In the genomic region with DNA sequence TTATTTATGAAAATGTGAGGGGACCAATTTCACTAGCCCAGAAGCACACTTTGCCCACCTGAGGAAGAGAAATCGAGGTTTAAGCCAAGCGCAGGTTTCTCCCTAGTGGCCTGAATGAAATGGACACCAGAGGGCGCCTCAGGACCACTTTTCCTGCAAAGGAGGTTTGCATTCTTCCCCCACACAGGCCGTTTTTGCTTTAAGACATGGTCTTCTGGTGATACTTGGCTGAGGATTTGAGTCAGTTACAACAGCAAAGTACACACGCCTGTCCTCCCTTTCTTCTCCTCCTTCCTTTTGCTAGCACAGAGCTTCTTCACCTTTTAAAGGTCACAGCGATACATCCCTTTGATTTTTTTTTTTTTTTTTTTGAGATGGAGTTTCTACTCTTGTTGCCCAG, we compare ENCODE assay signal across 8 cellular contexts. TPM values are rescaled to one million over a fixed set of nuclear protein-coding genes. Genes with fewer than 3 reads are reported as not detected.
DNase-seq lines count a peak whose midpoint lies in the region; ATAC-seq and TF ChIP-seq lines count a peak whose summit lies in the region.

No MANE protein-coding gene starts in this region.

- H3K4me2 ChIP-seq in neuronal stem cell (ENCODE audit: insufficient read depth, low read length, poor library complexity, severe bottlenecking) = no peak overlapping the region

- H3K27ac ChIP-seq in Panc1 (ENCODE audit: low read length) (no peak overlapping the region), neuronal stem cell (replicated peaks; ENCODE audit: low read length) (no peak overlapping the region), stomach (no peak overlapping the region)

- no peak overlapping the region for H3K4me3 Mint-ChIP-seq in activated T-cell treated with anti-CD3 and anti-CD28 coated beads, Interleukin-2, amount 50 U/mL, for 72 hours

- H2BK120ac ChIP-seq in neuronal stem cell (ENCODE audit: low read depth, low read length) = no peak overlapping the region

- H3K9me3 Mint-ChIP-seq in activated T-cell treated with anti-CD3 and anti-CD28 coated beads, Interleukin-2, amount 50 U/mL, for 72 hours = no peaks in the 10 kb centered on the region

- H3K14ac ChIP-seq in neuronal stem cell (ENCODE audit: low read length) = no peak overlapping the region

- TF ChIP-seq CTCF in Panc1 (IDR thresholded peaks at IDR 0.05) = peak; percentile 91
- peak; percentile 94 for TF ChIP-seq CTCF in fibroblast of pulmonary artery (IDR thresholded peaks at IDR 0.05; ENCODE audit: low read length, missing control alignments)
- peak in 6 of 7 experiments; percentile 26 to 91 (median 83) for TF ChIP-seq CTCF in stomach (IDR thresholded peaks at IDR 0.05)

- H3K36me3 ChIP-seq in Panc1 (ENCODE audit: control insufficient read depth, insufficient read depth, low read length) (no peaks in the 10 kb centered on the region), neuronal stem cell (replicated peaks in 1 of 2; ENCODE audit: control insufficient read depth in 2 of 2, insufficient read depth in 2 of 2, low read length in 2 of 2) (peaks cover 4 to 17% of the 10 kb centered on the region in 2 donors), stomach (peaks cover 8 to 28% (median 22%) of the 10 kb centered on the region in 4 donors)

- H3K4me3 ChIP-seq in Panc1 (ENCODE audit: low read depth in 2 of 2, low read length in 2 of 2) (no peak overlapping the region), fibroblast of pulmonary artery (replicated peaks; ENCODE audit: low read depth, low read length) (no peak overlapping the region), neuronal stem cell (ENCODE audit: low read length in 2 of 2) (no peak overlapping the region), stomach (no peak overlapping the region)

- no peak for TF ChIP-seq POLR2A in stomach (IDR thresholded peaks at IDR 0.05)

- POLR2A ChIA-PET in Panc1 (lab: Charles Lee) = no interaction called here

- ATAC-seq in Panc1 (peak; percentile 84), HG02610 (IDR thresholded peaks at IDR 0.05; ENCODE audit: unreplicated experiment) (no peak)
- ATAC-seq in activated T-cell treated with anti-CD3 and anti-CD28 coated beads, Interleukin-2, amount 50 U/mL, for 72 hours (replicated peaks in 1 of 2) = peak; percentile 72 to 80

- no peak overlapping the region for H3K4ac ChIP-seq in neuronal stem cell (ENCODE audit: low read length)

- no peaks in the 10 kb centered on the region for H3K4me1 ChIP-seq in Panc1 (ENCODE audit: control insufficient read depth, insufficient read depth, low read length)
- H3K4me1 ChIP-seq in neuronal stem cell (ENCODE audit: control insufficient read depth in 2 of 2, insufficient read depth in 1 of 2, low read depth in 1 of 2, low read length in 2 of 2) = peaks cover 0 to 1% of the 10 kb centered on the region in 2 donors
- H3K4me1 ChIP-seq in stomach = peaks cover 0 to 5% (median 2%) of the 10 kb centered on the region in 4 donors

- peak; percentile 19 for DNase-seq in DMS 273 treated with DMSO at 0.1 percent for 48 hours (lab: John Stamatoyannopoulos, UW)
- DNase-seq in KG1 (lab: John Stamatoyannopoulos, UW) = peak; percentile 21
- peak; percentile 64 for DNase-seq in Panc1 (ENCODE audit: low read depth, low spot score)
- peak; percentile 82 to 83 for DNase-seq in activated T-cell treated with anti-CD3 and anti-CD28 coated beads, Interleukin-2, amount 50 U/mL, for 72 hours
- peak; percentile 89 for DNase-seq in fibroblast of pulmonary artery (ENCODE audit: low read depth)
- peak; percentile 79 for DNase-seq in neuronal stem cell (ENCODE audit: low spot score)
- peak; percentile 85 for DNase-seq in stomach

- H3K4me1 Mint-ChIP-seq in activated T-cell treated with anti-CD3 and anti-CD28 coated beads, Interleukin-2, amount 50 U/mL, for 72 hours (ENCODE audit: low read depth) = peaks cover 7% of the 10 kb centered on the region

- H3K27me3 Mint-ChIP-seq in activated T-cell treated with anti-CD3 and anti-CD28 coated beads, Interleukin-2, amount 50 U/mL, for 72 hours (ENCODE audit: low read depth) = no peaks in the 10 kb centered on the region

- H3K9me3 ChIP-seq in Panc1 (ENCODE audit: control insufficient read depth, insufficient read depth, low read depth, low read length) (no peaks in the 10 kb centered on the region), neuronal stem cell (replicated peaks in 1 of 2; ENCODE audit: control insufficient read depth in 2 of 2, insufficient read depth in 1 of 2, low read depth in 1 of 2, low read length in 2 of 2) (no peaks in the 10 kb centered on the region), stomach (no peaks in the 10 kb centered on the region)

- in situ Hi-C loops in Panc1 (cut with HindIII; ENCODE audit: low pct_unique_long_range_greater_than_20kb, low sequenced_read_pairs) = no loop called here

- H3K9ac ChIP-seq in neuronal stem cell (ENCODE audit: low read depth, low read length, poor library complexity) = no peak overlapping the region

- peaks cover 2% of the 10 kb centered on the region for H3K79me1 ChIP-seq in neuronal stem cell (ENCODE audit: low read depth, low read length)

- no peak overlapping the region for H2BK12ac ChIP-seq in neuronal stem cell (ENCODE audit: low read length)

- no peak overlapping the region for H2BK5ac ChIP-seq in neuronal stem cell (ENCODE audit: low read length)

- H2BK15ac ChIP-seq in neuronal stem cell (ENCODE audit: low read length) = no peak overlapping the region

- intact Hi-C loops in Panc1 (cut with micrococcal nuclease; ENCODE audit: unreplicated experiment) = loop anchor here (2.0 to 5.0 kb wide), 3 partner anchors 235 to 574 kb away; no protein-coding TSS in a partner anchor
- intact Hi-C loops in stomach (cut with DNase I; ENCODE audit: low total_unique reads) = loop anchor here (5.0 to 10.0 kb wide), 3 partner anchors 234 to 577 kb away; no protein-coding TSS in a partner anchor

- peak overlapping the region; percentile 34 for H3K27ac Mint-ChIP-seq in activated T-cell treated with anti-CD3 and anti-CD28 coated beads, Interleukin-2, amount 50 U/mL, for 72 hours

- CTCF ChIA-PET in Panc1 (lab: Charles Lee) = interaction anchor here (0.9 to 1.2 kb wide), 3 partner anchors 56 to 233 kb away, joined by 3 to 4 read pairs (median 3); no protein-coding TSS in a partner anchor

- no peak overlapping the region for H2AK5ac ChIP-seq in neuronal stem cell (ENCODE audit: low read depth, low read length)

- H3K18ac ChIP-seq in neuronal stem cell (ENCODE audit: low read length) = no peak overlapping the region

- no peak overlapping the region for H3K23ac ChIP-seq in neuronal stem cell (ENCODE audit: low read depth, low read length, poor library complexity)

- no peaks in the 10 kb centered on the region for H3K27me3 ChIP-seq in Panc1 (ENCODE audit: control insufficient read depth, insufficient read depth, low read length)
- H3K27me3 ChIP-seq in neuronal stem cell (ENCODE audit: control insufficient read depth in 3 of 3, insufficient read depth in 3 of 3, low read depth in 1 of 3, low read length in 3 of 3) = peaks cover 0 to 13% (median 0%) of the 10 kb centered on the region in 3 experiments
- peaks cover 0 to 6% (median 0%) of the 10 kb centered on the region in 3 donors for H3K27me3 ChIP-seq in stomach

- no peak for TF ChIP-seq EP300 in stomach (IDR thresholded peaks at IDR 0.05)

- no peak overlapping the region for H2AFZ ChIP-seq in neuronal stem cell (ENCODE audit: low read length)

- no TSS peak for BruUV-seq in Panc1 (replicated peaks; lab: Mats Ljungman, UMichigan)

- H4K8ac ChIP-seq in neuronal stem cell (ENCODE audit: low read depth, low read length) = no peak overlapping the region

- no peaks in the 10 kb centered on the region for H3K36me3 Mint-ChIP-seq in activated T-cell treated with anti-CD3 and anti-CD28 coated beads, Interleukin-2, amount 50 U/mL, for 72 hours (ENCODE audit: insufficient read depth in 2 of 2)

- no CpG with 5 or more reads among the region's 6 CpGs for WGBS in neuronal stem cell (ENCODE audit: extremely low coverage in 2 of 2, insufficient read length in 2 of 2, insufficient replicate concordance in 1 of 2), 2 donors
- WGBS in stomach, 5 donors = 12 to 18% (median 16%) methylated on average over 6 of the region's 6 CpGs

- H4K91ac ChIP-seq in neuronal stem cell (ENCODE audit: low read depth, low read length, poor library complexity) = no peak overlapping the region

RNA-seq across cellular contexts. Expression of gene PLA2G2E, which starts 5.4 kb away (rescaled TPM):
- total RNA-seq in Panc1 (2021; ENCODE audit: unreplicated experiment) = not detected
- polyA plus RNA-seq in Panc1 (2012; ENCODE audit: insufficient read length) = not detected
- not detected for total RNA-seq in activated T-cell treated with anti-CD3 and anti-CD28 coated beads, Interleukin-2, amount 50 U/mL, for 72 hours
- not detected for polyA plus RNA-seq in neuronal stem cell (2013, experiment 1 of 2)
- not detected for polyA plus RNA-seq in neuronal stem cell (2013, experiment 2 of 2)
- not detected for total RNA-seq in stomach
- polyA plus RNA-seq in stomach = not detected

RNA-seq across cellular contexts. Expression of gene OTUD3, which starts 35.9 kb away (rescaled TPM):
- total RNA-seq in Panc1 (2021; ENCODE audit: unreplicated experiment) (14.1 TPM), stomach (10 to 100 TPM in 1 of 5 donors, 1 to 10 TPM in 4; 1.2 to 13.2 (median 7.1) TPM)
- 4.5 TPM for polyA plus RNA-seq in Panc1 (2012; ENCODE audit: insufficient read length)
- 10 to 100 TPM in 1 of 2 donors, 1 to 10 TPM in 1; 9.7 to 10.6 TPM for total RNA-seq in activated T-cell treated with anti-CD3 and anti-CD28 coated beads, Interleukin-2, amount 50 U/mL, for 72 hours
- 11.4 TPM for polyA plus RNA-seq in neuronal stem cell (2013, experiment 1 of 2)
- 10.2 TPM for polyA plus RNA-seq in neuronal stem cell (2013, experiment 2 of 2)
- polyA plus RNA-seq in stomach = 1 to 10 TPM in 2 of 3 donors, under 1 TPM in 1; 0.93 to 1.9 (median 1.1) TPM

Comparison
In these comparisons a context has a peak if more than half of its experiments do, and no peak if none do; other contexts are left out.
1. DNase-seq: peak in every context shown above with its lines; median percentile 89 in fibroblast of pulmonary artery; 85 in stomach; 82 in activated T-cell treated with anti-CD3 and anti-CD28 coated beads, Interleukin-2, amount 50 U/mL, for 72 hours; 79 in neuronal stem cell; 64 in Panc1; 21 in KG1; 19 in DMS 273 treated with DMSO at 0.1 percent for 48 hours.